Comparison of ENCODE assay signal across 20 cellular contexts in genomic region chr13:38202730-38203129, GRCh38.
DNase-seq lines count a peak whose midpoint lies in the region; ATAC-seq, FAIRE-seq and TF ChIP-seq lines count a peak whose summit lies in the region.
"Had no signal": no experiment of that assay in that cellular context is flagged by ENCODE, and none has a peak within 500 bp of the region (broad histone marks: within the 10 kb centered on the region; RNA-seq: fewer than 3 reads in every experiment).

No MANE protein-coding gene starts in this region.

- no peak overlapping the region for H2BK20ac ChIP-seq in H9 (ENCODE audit: low read depth, low read length, poor library complexity, severe bottlenecking)

- no peaks in the 10 kb centered on the region for H3K79me1 ChIP-seq in H9 (ENCODE audit: insufficient read depth, low read depth, low read length, poor library complexity, severe bottlenecking)

- H3T11ph ChIP-seq in H9 (ENCODE audit: low read length): no peak overlapping the region

- no peaks in the 10 kb centered on the region for H3K9me3 Mint-ChIP-seq in H9
- no peaks in the 10 kb centered on the region for H3K9me3 Mint-ChIP-seq in activated T-helper 2 cell treated with anti-CD3 and anti-CD28 coated beads, Interferon-gamma antibody, Interleukin-2, Interleukin-4, amounts not matched to agents 10 μg/mL and 5 μg/mL and 100 μg/mL, durations not matched to agents 14 hours and 24 hours and 36 hours

- H3K56ac ChIP-seq in H9 (ENCODE audit: insufficient read length, low read depth, low read length): no peak overlapping the region

- ATAC-seq in pancreas: no peak
- ATAC-seq in GM21360 (IDR thresholded peaks at IDR 0.05; ENCODE audit: unreplicated experiment): no peak
- ATAC-seq: gastroesophageal sphincter had no signal

- peak overlapping the region; percentile 90 for H4K5ac ChIP-seq in H9 (ENCODE audit: insufficient read length, low read depth, low read length)

- no peaks in the 10 kb centered on the region for H3K4me1 Mint-ChIP-seq in H9
- H3K4me1 Mint-ChIP-seq in activated T-helper 2 cell treated with anti-CD3 and anti-CD28 coated beads, Interferon-gamma antibody, Interleukin-2, Interleukin-4, amounts not matched to agents 10 μg/mL and 5 μg/mL and 100 μg/mL, durations not matched to agents 14 hours and 24 hours and 36 hours (ENCODE audit: low read depth): peaks cover 16% of the 10 kb centered on the region
- H3K4me1 Mint-ChIP-seq: B cell, mesothelial cell of epicardium had no signal

- no peaks in the 10 kb centered on the region for H3K79me2 ChIP-seq in H9 (ENCODE audit: insufficient read depth, low read length)

- no peaks in the 10 kb centered on the region for H3K27me3 ChIP-seq in H9 (ENCODE audit: insufficient read depth, low read length)
- no peaks in the 10 kb centered on the region for H3K27me3 ChIP-seq in pancreas
- H3K27me3 ChIP-seq: cardiac muscle cell, gastroesophageal sphincter, stomach, vagina had no signal

- no peak overlapping the region for H3K18ac ChIP-seq in H9 (ENCODE audit: insufficient read length, low read depth, low read length)

- H3K27ac Mint-ChIP-seq in H9: no peak overlapping the region
- peak overlapping the region; percentile 50 for H3K27ac Mint-ChIP-seq in activated T-helper 2 cell treated with anti-CD3 and anti-CD28 coated beads, Interferon-gamma antibody, Interleukin-2, Interleukin-4, amounts not matched to agents 10 μg/mL and 5 μg/mL and 100 μg/mL, durations not matched to agents 14 hours and 24 hours and 36 hours
- H3K27ac Mint-ChIP-seq: B cell, mesothelial cell of epicardium had no signal

- no peak overlapping the region for H2BK15ac ChIP-seq in H9 (ENCODE audit: low read depth, low read length)

- H2BK12ac ChIP-seq in H9 (ENCODE audit: insufficient read length, low read depth, low read length): no peak overlapping the region

- H3K9ac ChIP-seq in H9 (ENCODE audit: extremely low read depth, insufficient read length, low read length): no peak overlapping the region

- no peak overlapping the region for H3K4me2 ChIP-seq in H9 (ENCODE audit: insufficient read depth, insufficient read length, low read length)
- H3K4me2 ChIP-seq: PC-9 had no signal

- H3K4ac ChIP-seq in H9 (ENCODE audit: low read depth, low read length): no peak overlapping the region

- no peak overlapping the region for H2AK5ac ChIP-seq in H9 (ENCODE audit: insufficient read length, low read length)

- H3K27ac ChIP-seq in H9 (ENCODE audit: insufficient read length, low read depth, low read length): no peak overlapping the region
- H3K27ac ChIP-seq in pancreas: no peak overlapping the region
- H3K27ac ChIP-seq: cardiac muscle cell, gastroesophageal sphincter, PC-9, stomach, vagina had no signal

- no peak overlapping the region for H4K91ac ChIP-seq in H9 (ENCODE audit: insufficient read length, low read depth, low read length)

- in situ Hi-C loops in GM13977 (cut with MboI; ENCODE audit: low pct_unique_long_range_greater_than_20kb, low sequenced_read_pairs, unreplicated experiment): no loop called here

- TF ChIP-seq CTCF in H9 (conservative IDR thresholded peaks at IDR 0.05) (no peak), GM13977 (IDR thresholded peaks at IDR 0.05; ENCODE audit: extremely low read depth, insufficient read depth, missing control alignments) (no peak), pancreas (IDR thresholded peaks at IDR 0.05) (no peak)

- no peaks in the 10 kb centered on the region for H3K4me1 ChIP-seq in H9 (ENCODE audit: insufficient read depth, low read length)
- peaks cover 0 to 6% (median 0%) of the 10 kb centered on the region in 3 donors for H3K4me1 ChIP-seq in pancreas
- H3K4me1 ChIP-seq: gastroesophageal sphincter, stomach, vagina had no signal

- H3K36me3 Mint-ChIP-seq in H9 (ENCODE audit: insufficient read depth in 1 of 3, low read depth in 3 of 3): no peaks in the 10 kb centered on the region
- no peaks in the 10 kb centered on the region for H3K36me3 Mint-ChIP-seq in activated T-helper 2 cell treated with anti-CD3 and anti-CD28 coated beads, Interferon-gamma antibody, Interleukin-2, Interleukin-4, amounts not matched to agents 10 μg/mL and 5 μg/mL and 100 μg/mL, durations not matched to agents 14 hours and 24 hours and 36 hours (ENCODE audit: low read depth)

- H3K27me3 Mint-ChIP-seq in H9 (ENCODE audit: low read depth): no peaks in the 10 kb centered on the region
- no peaks in the 10 kb centered on the region for H3K27me3 Mint-ChIP-seq in activated T-helper 2 cell treated with anti-CD3 and anti-CD28 coated beads, Interferon-gamma antibody, Interleukin-2, Interleukin-4, amounts not matched to agents 10 μg/mL and 5 μg/mL and 100 μg/mL, durations not matched to agents 14 hours and 24 hours and 36 hours (ENCODE audit: low read depth)
- H3K27me3 Mint-ChIP-seq: B cell had no signal

- intact Hi-C loops in activated T-helper 2 cell treated with anti-CD3 and anti-CD28 coated beads, Interferon-gamma antibody, Interleukin-2, Interleukin-4, amounts not matched to agents 10 μg/mL and 5 μg/mL and 100 μg/mL, durations not matched to agents 14 hours and 24 hours and 36 hours (cut with micrococcal nuclease): loop anchor here (2.0 kb wide), 1 partner anchor 146 kb away; the partner anchor contains the start of gene UFM1
- intact Hi-C loops in pancreas (cut with DNase I): no loop called here

- H3K14ac ChIP-seq in H9 (ENCODE audit: insufficient read depth, low read length): no peak overlapping the region

- H3K23me2 ChIP-seq in H9 (ENCODE audit: insufficient read length, low read depth, low read length, poor library complexity, severe bottlenecking): no peaks in the 10 kb centered on the region

- no peaks in the 10 kb centered on the region for H3K36me3 ChIP-seq in pancreas
- H3K36me3 ChIP-seq: cardiac muscle cell, gastroesophageal sphincter, stomach, vagina had no signal

- H3K23ac ChIP-seq in H9 (ENCODE audit: insufficient read length, low read depth, low read length): no peak overlapping the region

- H3K9me3 ChIP-seq in H9 (ENCODE audit: control insufficient read depth, low read depth, low read length) (no peaks in the 10 kb centered on the region), pancreas (no peaks in the 10 kb centered on the region)
- H3K9me3 ChIP-seq: gastroesophageal sphincter, stomach, vagina had no signal

- DNase-seq in AG20443 (ENCODE audit: low spot score) (peak; percentile 25), H9 (no peak), hepatic stellate cell (ENCODE audit: low spot score) (peak; percentile 1), GM13977 (ENCODE audit: low spot score) (no peak), pancreas (no peak), cerebellar nuclear complex (lab: John Stamatoyannopoulos, UW) (no peak)
- DNase-seq in activated T-helper 2 cell treated with anti-CD3 and anti-CD28 coated beads, Interferon-gamma antibody, Interleukin-2, Interleukin-4, amounts not matched to agents 10 μg/mL and 5 μg/mL and 100 μg/mL, durations not matched to agents 14 hours and 24 hours and 36 hours (ENCODE audit: low spot score): no peak
- DNase-seq: activated naive CD4-positive, alpha-beta T cell treated with Interleukin-2 at 50 U/mL for 16 hours; effector CD8-positive, alpha-beta T cell; Kasumi-1; NCI-H2029; NCI-H526; stomach had no signal

- H3K4me3 ChIP-seq in pancreas: no peak overlapping the region
- H3K4me3 ChIP-seq: cardiac muscle cell, gastroesophageal sphincter, PC-9, stomach, vagina had no signal

- no peak overlapping the region for H4K8ac ChIP-seq in H9 (replicated peaks; ENCODE audit: insufficient read length, low read depth, low read length)

- H2BK120ac ChIP-seq in H9 (ENCODE audit: low read depth, low read length, poor library complexity, severe bottlenecking): no peak overlapping the region

- H4K20me1 ChIP-seq in H9 (ENCODE audit: control insufficient read depth, insufficient read depth, insufficient read length): no peaks in the 10 kb centered on the region

- FAIRE-seq in pancreas (lab: Jason Lieb, UNC): no peak

- no peak overlapping the region for H2AFZ ChIP-seq in H9 (ENCODE audit: low read length)
- H2AFZ ChIP-seq: PC-9 had no signal

- H2BK5ac ChIP-seq in H9 (ENCODE audit: insufficient read length, low read length): no peak overlapping the region

- WGBS in H9 (ENCODE audit: extremely low coverage, insufficient read length, low lambda C conversion rate): 100% methylated on average over 1 of the region's 5 CpGs
- WGBS in pancreas, 2 donors: 77% methylated on average over 5 of the region's 5 CpGs

- no peak overlapping the region for H3K4me3 Mint-ChIP-seq in H9
- no peak overlapping the region for H3K4me3 Mint-ChIP-seq in activated T-helper 2 cell treated with anti-CD3 and anti-CD28 coated beads, Interferon-gamma antibody, Interleukin-2, Interleukin-4, amounts not matched to agents 10 μg/mL and 5 μg/mL and 100 μg/mL, durations not matched to agents 14 hours and 24 hours and 36 hours (ENCODE audit: low read depth)
- H3K4me3 Mint-ChIP-seq: B cell, mesothelial cell of epicardium had no signal

Comparison
In these comparisons a context has a peak if more than half of its experiments do, and no peak if none do; other contexts are left out.
1. DNase-seq: peak in AG20443 (single experiment) and hepatic stellate cell (single experiment); none in H9 (single experiment), activated T-helper 2 cell treated with anti-CD3 and anti-CD28 coated beads, Interferon-gamma antibody, Interleukin-2, Interleukin-4, amounts not matched to agents 10 μg/mL and 5 μg/mL and 100 μg/mL, durations not matched to agents 14 hours and 24 hours and 36 hours (single experiment), GM13977 (single experiment), pancreas (0 of 6) and cerebellar nuclear complex (0 of 2).